In the genomic region with DNA sequence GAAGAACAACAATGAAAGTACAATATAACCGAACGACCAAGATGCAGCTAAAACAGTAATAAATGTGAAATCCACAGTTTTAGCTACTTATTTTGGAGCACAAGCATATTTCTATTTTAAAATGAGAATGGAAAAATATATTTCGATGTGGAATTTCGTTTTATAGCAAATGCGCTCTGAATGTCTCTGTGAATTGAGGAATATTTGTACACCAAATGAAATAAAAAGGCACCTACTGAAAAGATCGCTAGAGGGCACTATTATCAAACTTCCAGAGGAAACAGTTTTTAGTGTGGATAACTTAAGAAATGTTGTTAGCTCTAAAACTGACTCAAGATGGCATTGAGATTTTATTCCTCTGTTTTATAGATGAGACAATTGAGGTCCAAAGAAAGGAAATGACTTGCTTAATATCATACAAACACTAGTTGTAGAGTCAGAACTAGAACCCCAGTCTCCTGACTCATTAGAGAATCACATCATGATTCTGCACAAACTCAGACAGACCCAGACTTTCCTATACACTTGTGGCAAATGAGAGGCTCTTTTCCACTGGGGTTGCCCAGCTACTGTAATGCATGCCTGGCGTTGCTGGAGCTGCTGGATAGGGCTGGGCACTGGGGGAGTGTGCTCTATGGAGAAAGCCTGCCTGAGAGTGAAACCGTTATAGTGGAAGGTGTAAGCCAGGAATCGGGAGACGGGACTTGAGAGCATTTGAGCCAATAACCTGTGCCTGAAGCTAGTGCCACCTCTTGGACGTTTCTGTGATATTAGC, we compare ENCODE assay signal across 1 cellular context.
A peak's percentile ranks its signal among the peaks of the same experiment; 100 is the strongest.
TF ChIP-seq lines count a peak whose summit lies in the region.

No MANE protein-coding gene starts in this region.

TF ChIP-seq in HepG2, 621 proteins besides CTCF, POLR2A, EP300 and RAD21 (continued from another document and continues in another):
- TF ChIP-seq, protein P1, sequence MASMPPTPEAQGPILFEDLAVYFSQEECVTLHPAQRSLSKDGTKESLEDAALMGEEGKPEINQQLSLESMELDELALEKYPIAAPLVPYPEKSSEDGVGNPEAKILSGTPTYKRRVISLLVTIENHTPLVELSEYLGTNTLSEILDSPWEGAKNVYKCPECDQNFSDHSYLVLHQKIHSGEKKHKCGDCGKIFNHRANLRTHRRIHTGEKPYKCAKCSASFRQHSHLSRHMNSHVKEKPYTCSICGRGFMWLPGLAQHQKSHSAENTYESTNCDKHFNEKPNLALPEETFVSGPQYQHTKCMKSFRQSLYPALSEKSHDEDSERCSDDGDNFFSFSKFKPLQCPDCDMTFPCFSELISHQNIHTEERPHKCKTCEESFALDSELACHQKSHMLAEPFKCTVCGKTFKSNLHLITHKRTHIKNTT (CRISPR knock-in tag; IDR thresholded peaks at IDR 0.05), result no peak
- no peak for TF ChIP-seq NCOA1 (CRISPR knock-in tag; IDR thresholded peaks at IDR 0.05)
- TF ChIP-seq ZBTB38 (CRISPR knock-in tag; IDR thresholded peaks at IDR 0.05), result no peak
- no peak; the same call in 1 of the 2 replicates for TF ChIP-seq SAP130 (CRISPR knock-in tag; IDR thresholded peaks at IDR 0.05; ENCODE audit: low read depth)
- TF ChIP-seq, protein P2, sequence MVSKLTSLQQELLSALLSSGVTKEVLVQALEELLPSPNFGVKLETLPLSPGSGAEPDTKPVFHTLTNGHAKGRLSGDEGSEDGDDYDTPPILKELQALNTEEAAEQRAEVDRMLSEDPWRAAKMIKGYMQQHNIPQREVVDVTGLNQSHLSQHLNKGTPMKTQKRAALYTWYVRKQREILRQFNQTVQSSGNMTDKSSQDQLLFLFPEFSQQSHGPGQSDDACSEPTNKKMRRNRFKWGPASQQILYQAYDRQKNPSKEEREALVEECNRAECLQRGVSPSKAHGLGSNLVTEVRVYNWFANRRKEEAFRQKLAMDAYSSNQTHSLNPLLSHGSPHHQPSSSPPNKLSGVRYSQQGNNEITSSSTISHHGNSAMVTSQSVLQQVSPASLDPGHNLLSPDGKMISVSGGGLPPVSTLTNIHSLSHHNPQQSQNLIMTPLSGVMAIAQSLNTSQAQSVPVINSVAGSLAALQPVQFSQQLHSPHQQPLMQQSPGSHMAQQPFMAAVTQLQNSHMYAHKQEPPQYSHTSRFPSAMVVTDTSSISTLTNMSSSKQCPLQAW (CRISPR knock-in tag; IDR thresholded peaks at IDR 0.05), result peak; percentile 50; the same call in 1 of the 2 replicates
- TF ChIP-seq, protein P3, sequence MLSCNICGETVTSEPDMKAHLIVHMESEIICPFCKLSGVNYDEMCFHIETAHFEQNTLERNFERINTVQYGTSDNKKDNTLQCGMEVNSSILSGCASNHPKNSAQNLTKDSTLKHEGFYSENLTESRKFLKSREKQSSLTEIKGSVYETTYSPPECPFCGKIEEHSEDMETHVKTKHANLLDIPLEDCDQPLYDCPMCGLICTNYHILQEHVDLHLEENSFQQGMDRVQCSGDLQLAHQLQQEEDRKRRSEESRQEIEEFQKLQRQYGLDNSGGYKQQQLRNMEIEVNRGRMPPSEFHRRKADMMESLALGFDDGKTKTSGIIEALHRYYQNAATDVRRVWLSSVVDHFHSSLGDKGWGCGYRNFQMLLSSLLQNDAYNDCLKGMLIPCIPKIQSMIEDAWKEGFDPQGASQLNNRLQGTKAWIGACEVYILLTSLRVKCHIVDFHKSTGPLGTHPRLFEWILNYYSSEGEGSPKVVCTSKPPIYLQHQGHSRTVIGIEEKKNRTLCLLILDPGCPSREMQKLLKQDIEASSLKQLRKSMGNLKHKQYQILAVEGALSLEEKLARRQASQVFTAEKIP (CRISPR knock-in tag; IDR thresholded peaks at IDR 0.05; ENCODE audit: borderline replicate concordance), result no peak
- no peak for TF ChIP-seq ZSCAN30 (CRISPR knock-in tag; IDR thresholded peaks at IDR 0.05)
- no peak for TF ChIP-seq ZNF878 (CRISPR knock-in tag; IDR thresholded peaks at IDR 0.05)
- no peak for TF ChIP-seq NFIC (IDR thresholded peaks at IDR 0.05; ENCODE audit: low read length)
- TF ChIP-seq THYN1 (CRISPR knock-in tag; IDR thresholded peaks at IDR 0.05; ENCODE audit: borderline replicate concordance, low read depth), result 0 out of 2 replicates have a peak, but pooled peaks have one; percentile 27
- TF ChIP-seq ZNF432 (CRISPR knock-in tag; IDR thresholded peaks at IDR 0.05; ENCODE audit: borderline replicate concordance), result no peak
- TF ChIP-seq TOPORS (CRISPR knock-in tag; IDR thresholded peaks at IDR 0.05), result no peak
- TF ChIP-seq, protein P4, sequence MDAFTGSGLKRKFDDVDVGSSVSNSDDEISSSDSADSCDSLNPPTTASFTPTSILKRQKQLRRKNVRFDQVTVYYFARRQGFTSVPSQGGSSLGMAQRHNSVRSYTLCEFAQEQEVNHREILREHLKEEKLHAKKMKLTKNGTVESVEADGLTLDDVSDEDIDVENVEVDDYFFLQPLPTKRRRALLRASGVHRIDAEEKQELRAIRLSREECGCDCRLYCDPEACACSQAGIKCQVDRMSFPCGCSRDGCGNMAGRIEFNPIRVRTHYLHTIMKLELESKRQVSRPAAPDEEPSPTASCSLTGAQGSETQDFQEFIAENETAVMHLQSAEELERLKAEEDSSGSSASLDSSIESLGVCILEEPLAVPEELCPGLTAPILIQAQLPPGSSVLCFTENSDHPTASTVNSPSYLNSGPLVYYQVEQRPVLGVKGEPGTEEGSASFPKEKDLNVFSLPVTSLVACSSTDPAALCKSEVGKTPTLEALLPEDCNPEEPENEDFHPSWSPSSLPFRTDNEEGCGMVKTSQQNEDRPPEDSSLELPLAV (CRISPR knock-in tag; conservative IDR thresholded peaks at IDR 0.05; ENCODE audit: low read depth), result no peak
- TF ChIP-seq, protein P5, sequence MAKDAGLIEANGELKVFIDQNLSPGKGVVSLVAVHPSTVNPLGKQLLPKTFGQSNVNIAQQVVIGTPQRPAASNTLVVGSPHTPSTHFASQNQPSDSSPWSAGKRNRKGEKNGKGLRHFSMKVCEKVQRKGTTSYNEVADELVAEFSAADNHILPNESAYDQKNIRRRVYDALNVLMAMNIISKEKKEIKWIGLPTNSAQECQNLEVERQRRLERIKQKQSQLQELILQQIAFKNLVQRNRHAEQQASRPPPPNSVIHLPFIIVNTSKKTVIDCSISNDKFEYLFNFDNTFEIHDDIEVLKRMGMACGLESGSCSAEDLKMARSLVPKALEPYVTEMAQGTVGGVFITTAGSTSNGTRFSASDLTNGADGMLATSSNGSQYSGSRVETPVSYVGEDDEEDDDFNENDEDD (CRISPR knock-in tag; IDR thresholded peaks at IDR 0.05; ENCODE audit: borderline replicate concordance), result no peak
- TF ChIP-seq ZNF12 (CRISPR knock-in tag; IDR thresholded peaks at IDR 0.05), result no peak
- TF ChIP-seq, protein P6, sequence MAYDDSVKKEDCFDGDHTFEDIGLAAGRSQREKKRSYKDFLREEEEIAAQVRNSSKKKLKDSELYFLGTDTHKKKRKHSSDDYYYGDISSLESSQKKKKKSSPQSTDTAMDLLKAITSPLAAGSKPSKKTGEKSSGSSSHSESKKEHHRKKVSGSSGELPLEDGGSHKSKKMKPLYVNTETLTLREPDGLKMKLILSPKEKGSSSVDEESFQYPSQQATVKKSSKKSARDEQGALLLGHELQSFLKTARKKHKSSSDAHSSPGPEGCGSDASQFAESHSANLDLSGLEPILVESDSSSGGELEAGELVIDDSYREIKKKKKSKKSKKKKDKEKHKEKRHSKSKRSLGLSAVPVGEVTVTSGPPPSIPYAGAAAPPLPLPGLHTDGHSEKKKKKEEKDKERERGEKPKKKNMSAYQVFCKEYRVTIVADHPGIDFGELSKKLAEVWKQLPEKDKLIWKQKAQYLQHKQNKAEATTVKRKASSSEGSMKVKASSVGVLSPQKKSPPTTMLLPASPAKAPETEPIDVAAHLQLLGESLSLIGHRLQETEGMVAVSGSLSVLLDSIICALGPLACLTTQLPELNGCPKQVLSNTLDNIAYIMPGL (CRISPR knock-in tag; IDR thresholded peaks at IDR 0.05; ENCODE audit: borderline replicate concordance in 1 of 2, low read depth in 1 of 2), result peak; percentile 35 to 63; a peak in 2 of 4 replicates
- no peak for TF ChIP-seq ZNF33B (CRISPR knock-in tag; IDR thresholded peaks at IDR 0.05)
- TF ChIP-seq DNMT1 (CRISPR knock-in tag; IDR thresholded peaks at IDR 0.05), result no peak
- no peak for TF ChIP-seq ZNF747 (CRISPR knock-in tag; IDR thresholded peaks at IDR 0.05; ENCODE audit: borderline replicate concordance)
- TF ChIP-seq ZNF382 (CRISPR knock-in tag; IDR thresholded peaks at IDR 0.05; ENCODE audit: borderline replicate concordance), result no peak
- TF ChIP-seq, protein P7, sequence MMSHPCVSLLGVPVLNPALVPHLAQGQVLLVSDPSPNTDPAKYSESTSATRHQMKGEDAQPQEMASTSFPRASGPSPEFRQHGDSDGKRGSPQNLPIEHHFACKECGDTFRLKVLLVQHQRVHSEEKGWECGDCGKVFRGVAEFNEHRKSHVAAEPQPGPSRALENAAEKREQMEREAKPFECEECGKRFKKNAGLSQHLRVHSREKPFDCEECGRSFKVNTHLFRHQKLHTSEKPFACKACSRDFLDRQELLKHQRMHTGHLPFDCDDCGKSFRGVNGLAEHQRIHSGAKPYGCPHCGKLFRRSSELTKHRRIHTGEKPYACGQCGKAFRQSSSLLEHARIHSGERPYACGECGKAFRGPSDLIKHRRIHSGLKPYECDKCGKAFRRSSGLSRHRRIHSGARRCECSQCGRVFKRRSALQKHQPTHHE (CRISPR knock-in tag; IDR thresholded peaks at IDR 0.05; ENCODE audit: borderline replicate concordance), result no peak
- no peak for TF ChIP-seq GTF3A (CRISPR knock-in tag; conservative IDR thresholded peaks at IDR 0.05)
- TF ChIP-seq, protein P8, sequence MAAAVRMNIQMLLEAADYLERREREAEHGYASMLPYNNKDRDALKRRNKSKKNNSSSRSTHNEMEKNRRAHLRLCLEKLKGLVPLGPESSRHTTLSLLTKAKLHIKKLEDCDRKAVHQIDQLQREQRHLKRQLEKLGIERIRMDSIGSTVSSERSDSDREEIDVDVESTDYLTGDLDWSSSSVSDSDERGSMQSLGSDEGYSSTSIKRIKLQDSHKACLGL (CRISPR knock-in tag; IDR thresholded peaks at IDR 0.05), result no peak
- TF ChIP-seq FOXP1 (IDR thresholded peaks at IDR 0.05), result no peak
- TF ChIP-seq FOXP1 (CRISPR knock-in tag; IDR thresholded peaks at IDR 0.05), result no peak
- TF ChIP-seq, protein P9, sequence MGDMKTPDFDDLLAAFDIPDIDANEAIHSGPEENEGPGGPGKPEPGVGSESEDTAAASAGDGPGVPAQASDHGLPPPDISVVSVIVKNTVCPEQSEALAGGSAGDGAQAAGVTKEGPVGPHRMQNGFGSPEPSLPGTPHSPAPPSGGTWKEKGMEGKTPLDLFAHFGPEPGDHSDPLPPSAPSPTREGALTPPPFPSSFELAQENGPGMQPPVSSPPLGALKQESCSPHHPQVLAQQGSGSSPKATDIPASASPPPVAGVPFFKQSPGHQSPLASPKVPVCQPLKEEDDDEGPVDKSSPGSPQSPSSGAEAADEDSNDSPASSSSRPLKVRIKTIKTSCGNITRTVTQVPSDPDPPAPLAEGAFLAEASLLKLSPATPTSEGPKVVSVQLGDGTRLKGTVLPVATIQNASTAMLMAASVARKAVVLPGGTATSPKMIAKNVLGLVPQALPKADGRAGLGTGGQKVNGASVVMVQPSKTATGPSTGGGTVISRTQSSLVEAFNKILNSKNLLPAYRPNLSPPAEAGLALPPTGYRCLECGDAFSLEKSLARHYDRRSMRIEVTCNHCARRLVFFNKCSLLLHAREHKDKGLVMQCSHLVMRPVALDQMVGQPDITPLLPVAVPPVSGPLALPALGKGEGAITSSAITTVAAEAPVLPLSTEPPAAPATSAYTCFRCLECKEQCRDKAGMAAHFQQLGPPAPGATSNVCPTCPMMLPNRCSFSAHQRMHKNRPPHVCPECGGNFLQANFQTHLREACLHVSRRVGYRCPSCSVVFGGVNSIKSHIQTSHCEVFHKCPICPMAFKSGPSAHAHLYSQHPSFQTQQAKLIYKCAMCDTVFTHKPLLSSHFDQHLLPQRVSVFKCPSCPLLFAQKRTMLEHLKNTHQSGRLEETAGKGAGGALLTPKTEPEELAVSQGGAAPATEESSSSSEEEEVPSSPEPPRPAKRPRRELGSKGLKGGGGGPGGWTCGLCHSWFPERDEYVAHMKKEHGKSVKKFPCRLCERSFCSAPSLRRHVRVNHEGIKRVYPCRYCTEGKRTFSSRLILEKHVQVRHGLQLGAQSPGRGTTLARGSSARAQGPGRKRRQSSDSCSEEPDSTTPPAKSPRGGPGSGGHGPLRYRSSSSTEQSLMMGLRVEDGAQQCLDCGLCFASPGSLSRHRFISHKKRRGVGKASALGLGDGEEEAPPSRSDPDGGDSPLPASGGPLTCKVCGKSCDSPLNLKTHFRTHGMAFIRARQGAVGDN (CRISPR knock-in tag; IDR thresholded peaks at IDR 0.05), result no peak
- no peak for TF ChIP-seq KLF6 (CRISPR knock-in tag; IDR thresholded peaks at IDR 0.05)
- TF ChIP-seq ZNF430 (CRISPR knock-in tag; IDR thresholded peaks at IDR 0.05), result no peak
- TF ChIP-seq RFX5 (IDR thresholded peaks at IDR 0.05; ENCODE audit: low read depth, low read length), result no peak
- TF ChIP-seq ZNF777 (CRISPR knock-in tag; IDR thresholded peaks at IDR 0.05), result no peak
- 0 out of 2 replicates have a peak, but pooled peaks have one; percentile 35 for TF ChIP-seq NPAS2 (CRISPR knock-in tag; IDR thresholded peaks at IDR 0.05; ENCODE audit: borderline replicate concordance)
- no peak for TF ChIP-seq SOX6 (IDR thresholded peaks at IDR 0.05)
- TF ChIP-seq SOX6 (CRISPR knock-in tag; IDR thresholded peaks at IDR 0.05), result no peak
- TF ChIP-seq SALL1 (CRISPR knock-in tag; IDR thresholded peaks at IDR 0.05), result peak; percentile 38; the same call in 1 of the 2 replicates
- no peak for TF ChIP-seq ZNF468 (CRISPR knock-in tag; IDR thresholded peaks at IDR 0.05)
- no peak for TF ChIP-seq ISX (CRISPR knock-in tag; conservative IDR thresholded peaks at IDR 0.05)
- no peak for TF ChIP-seq CBFB (CRISPR knock-in tag; IDR thresholded peaks at IDR 0.05)
- TF ChIP-seq, protein P10, sequence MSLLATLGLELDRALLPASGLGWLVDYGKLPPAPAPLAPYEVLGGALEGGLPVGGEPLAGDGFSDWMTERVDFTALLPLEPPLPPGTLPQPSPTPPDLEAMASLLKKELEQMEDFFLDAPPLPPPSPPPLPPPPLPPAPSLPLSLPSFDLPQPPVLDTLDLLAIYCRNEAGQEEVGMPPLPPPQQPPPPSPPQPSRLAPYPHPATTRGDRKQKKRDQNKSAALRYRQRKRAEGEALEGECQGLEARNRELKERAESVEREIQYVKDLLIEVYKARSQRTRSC (CRISPR knock-in tag; IDR thresholded peaks at IDR 0.05; ENCODE audit: low read depth), result no peak
- TF ChIP-seq, protein P11, sequence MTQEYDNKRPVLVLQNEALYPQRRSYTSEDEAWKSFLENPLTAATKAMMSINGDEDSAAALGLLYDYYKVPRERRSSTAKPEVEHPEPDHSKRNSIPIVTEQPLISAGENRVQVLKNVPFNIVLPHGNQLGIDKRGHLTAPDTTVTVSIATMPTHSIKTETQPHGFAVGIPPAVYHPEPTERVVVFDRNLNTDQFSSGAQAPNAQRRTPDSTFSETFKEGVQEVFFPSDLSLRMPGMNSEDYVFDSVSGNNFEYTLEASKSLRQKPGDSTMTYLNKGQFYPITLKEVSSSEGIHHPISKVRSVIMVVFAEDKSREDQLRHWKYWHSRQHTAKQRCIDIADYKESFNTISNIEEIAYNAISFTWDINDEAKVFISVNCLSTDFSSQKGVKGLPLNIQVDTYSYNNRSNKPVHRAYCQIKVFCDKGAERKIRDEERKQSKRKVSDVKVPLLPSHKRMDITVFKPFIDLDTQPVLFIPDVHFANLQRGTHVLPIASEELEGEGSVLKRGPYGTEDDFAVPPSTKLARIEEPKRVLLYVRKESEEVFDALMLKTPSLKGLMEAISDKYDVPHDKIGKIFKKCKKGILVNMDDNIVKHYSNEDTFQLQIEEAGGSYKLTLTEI (CRISPR knock-in tag; conservative IDR thresholded peaks at IDR 0.05), result no peak
- no peak for TF ChIP-seq PAWR (CRISPR knock-in tag; IDR thresholded peaks at IDR 0.05; ENCODE audit: borderline replicate concordance)
- TF ChIP-seq ARNT2 (CRISPR knock-in tag; IDR thresholded peaks at IDR 0.05; ENCODE audit: low read depth), result no peak
- 0 out of 2 replicates have a peak, but pooled peaks have one; percentile 14 for TF ChIP-seq ZNF264 (CRISPR knock-in tag; IDR thresholded peaks at IDR 0.05)
